Comparison of ENCODE assay signal across 8 cellular contexts in the genomic region with DNA sequence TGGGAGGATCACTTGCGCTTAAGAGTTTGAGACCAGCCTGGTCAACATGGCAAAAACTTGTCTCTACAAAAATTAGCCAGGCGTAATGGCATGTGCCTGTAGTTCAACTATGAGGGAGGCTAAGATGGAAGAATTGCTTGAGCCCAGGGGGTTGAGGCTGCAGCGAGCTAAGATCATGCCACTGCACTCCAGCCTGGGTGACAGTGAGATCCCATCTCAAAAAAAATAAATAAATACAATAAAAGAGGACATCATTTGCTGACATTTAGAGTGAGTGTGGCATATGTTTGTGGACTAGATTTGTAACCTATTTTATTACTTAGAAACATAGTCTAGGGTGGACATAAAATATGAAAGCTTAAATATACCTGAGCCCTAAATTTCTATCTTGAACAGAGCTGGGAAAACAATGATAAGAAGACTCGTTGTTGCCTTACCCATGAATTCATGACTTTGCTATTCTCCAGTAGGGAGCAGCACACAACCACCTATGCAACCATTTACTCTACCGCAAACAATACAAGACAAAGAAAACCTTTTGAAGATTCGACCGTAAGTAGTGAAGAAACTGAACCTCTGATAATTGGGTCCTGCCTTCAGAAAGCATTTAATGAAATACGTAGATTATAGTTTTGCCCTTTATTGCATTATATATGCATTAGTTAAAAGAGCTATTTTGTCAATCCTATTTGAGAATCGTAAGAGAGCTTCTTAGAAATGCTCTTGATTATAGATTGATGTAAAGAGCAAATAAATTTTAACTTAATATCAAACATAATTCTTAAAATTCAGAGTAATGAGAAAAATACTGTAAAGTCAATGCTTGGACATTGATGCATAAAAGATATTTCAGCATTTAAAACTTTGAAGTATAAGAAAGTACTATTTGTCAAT.
DNase-seq lines count a peak whose midpoint lies in the region; ATAC-seq lines count a peak whose summit lies in the region.

No MANE protein-coding gene starts in this region.

- peak; percentile 59 for DNase-seq in DMS153 treated with DMSO at 0.1 percent for 48 hours (lab: John Stamatoyannopoulos, UW; ENCODE audit: unreplicated experiment)
- DNase-seq in NOMO-1 treated with DMSO at 0.1 percent for 48 hours (lab: John Stamatoyannopoulos, UW; ENCODE audit: unreplicated experiment), result peak; percentile 92
- DNase-seq in dermis microvascular lymphatic vessel endothelial cell (ENCODE audit: low read depth in 2 of 2), result peak; percentile 24 to 58
- peak; percentile 74 for DNase-seq in medulla oblongata (ENCODE audit: extremely low spot score)

- ATAC-seq in HG03432 (IDR thresholded peaks at IDR 0.05; ENCODE audit: unreplicated experiment) (peak; percentile 68), HG02870 (IDR thresholded peaks at IDR 0.05; ENCODE audit: unreplicated experiment) (no peak), GM19023 (IDR thresholded peaks at IDR 0.05; ENCODE audit: unreplicated experiment) (no peak), HG03097 (IDR thresholded peaks at IDR 0.05; ENCODE audit: low FRiP score, unreplicated experiment) (no peak)

Comparison
In these comparisons a context has a peak if more than half of its experiments do, and no peak if none do; other contexts are left out.
1. DNase-seq: peak in every context shown above with its lines; median percentile 92 in NOMO-1 treated with DMSO at 0.1 percent for 48 hours; 74 in medulla oblongata; 59 in DMS153 treated with DMSO at 0.1 percent for 48 hours; 41 in dermis microvascular lymphatic vessel endothelial cell.